Comparison of ENCODE assay signal across 15 cellular contexts in the genomic region with DNA sequence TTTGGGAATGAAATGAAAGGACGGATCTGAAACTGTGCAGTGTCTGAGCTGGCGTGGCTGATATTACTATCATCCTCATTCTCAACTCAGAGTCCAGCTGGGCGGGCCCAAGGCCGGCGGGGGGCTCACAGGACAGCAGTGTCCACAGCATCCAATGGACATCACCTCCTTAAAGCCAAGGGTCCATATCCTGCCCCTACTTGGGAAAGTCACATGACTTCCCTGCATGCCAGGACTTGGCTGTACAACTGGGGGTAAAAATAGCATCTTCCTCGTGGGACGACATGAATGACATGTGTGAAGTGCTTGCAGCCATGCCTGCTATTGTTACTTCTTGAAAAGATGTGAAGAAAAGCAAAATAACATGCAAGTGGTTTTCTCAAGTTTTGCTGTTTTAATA.
"Had no signal": no experiment of that assay in that cellular context is flagged by ENCODE, and none has a peak within 500 bp of the region (broad histone marks: within the 10 kb centered on the region; RNA-seq: fewer than 3 reads in every experiment).

No MANE protein-coding gene starts in this region.

- H3K27me3 ChIP-seq: transverse colon, uterus had no signal

- DNase-seq: activated CD4-positive, alpha-beta T cell treated with anti-CD3 and anti-CD28 coated beads, Interleukin-2, amount 50 U/mL, for 4 hours; activated gamma-delta T cell; central memory CD4-positive, alpha-beta T cell; foreskin melanocyte; glutamatergic neuron; immature natural killer cell; lower lobe of right lung; nucleus accumbens; stimulated activated CD4-positive, alpha-beta T cell treated with anti-CD3 and anti-CD28 coated beads, Interleukin-12 subunit alpha, Interleukin-12 subunit beta, amount 100 ng/mL, for 4 hours; stimulated activated CD4-positive, alpha-beta T cell treated with anti-CD3 and anti-CD28 coated beads, Interleukin-1b, Interleukin-23, amount 100 ng/mL, for 48 hours; stimulated activated naive CD8-positive, alpha-beta T cell treated with anti-CD3 and anti-CD28 coated beads, Interleukin-15, Interleukin-2, amounts not matched to agents 100 U/mL and 50 U/mL, for 24 hours; substantia nigra; transverse colon; uterus had no signal

- H3K9me3 ChIP-seq: lower lobe of right lung, transverse colon, uterus had no signal

- H3K36me3 ChIP-seq: lower lobe of right lung, transverse colon, uterus had no signal

- H3K4me3 ChIP-seq: coronary artery, lower lobe of right lung, transverse colon, uterus had no signal

- H3K27ac ChIP-seq: coronary artery, lower lobe of right lung, transverse colon, uterus had no signal

- ATAC-seq: lower lobe of right lung; stimulated activated naive CD8-positive, alpha-beta T cell treated with anti-CD3 and anti-CD28 coated beads, Interleukin-15, Interleukin-2, amounts not matched to agents 100 U/mL and 50 U/mL, for 24 hours had no signal

- H3K4me1 ChIP-seq: lower lobe of right lung, uterus had no signal
